In genomic region chr15:55780292-55780691, GRCh38 we compare ENCODE assay signal across 8 cellular contexts. TPM values are rescaled to one million over a fixed set of nuclear protein-coding genes. Genes with fewer than 3 reads are reported as not detected.
"Had no signal": no experiment of that assay in that cellular context is flagged by ENCODE, and none has a peak within 500 bp of the region (broad histone marks: within the 10 kb centered on the region; RNA-seq: fewer than 3 reads in every experiment).

No MANE protein-coding gene starts in this region.

- H3K36me3 Mint-ChIP-seq: IgD-negative memory B cell had no signal

- FAIRE-seq: HepG2, HTR-8/SVneo had no signal

- H3K27ac Mint-ChIP-seq: IgD-negative memory B cell had no signal

- H3K4me1 Mint-ChIP-seq: IgD-negative memory B cell had no signal

- H3K27ac ChIP-seq: HL-60 had no signal

- DNase-seq: IMR-90, KBM-7, KG1 had no signal

- ATAC-seq: HepG2 had no signal

RNA-seq across cellular contexts. Expression of gene PRTG, which starts 37.3 kb away (rescaled TPM):
- total RNA-seq: HT-29 had no signal
- polyA plus RNA-seq: IgD-negative memory B cell had no signal
